Comparison of ENCODE assay signal across 11 cellular contexts in the genomic region with DNA sequence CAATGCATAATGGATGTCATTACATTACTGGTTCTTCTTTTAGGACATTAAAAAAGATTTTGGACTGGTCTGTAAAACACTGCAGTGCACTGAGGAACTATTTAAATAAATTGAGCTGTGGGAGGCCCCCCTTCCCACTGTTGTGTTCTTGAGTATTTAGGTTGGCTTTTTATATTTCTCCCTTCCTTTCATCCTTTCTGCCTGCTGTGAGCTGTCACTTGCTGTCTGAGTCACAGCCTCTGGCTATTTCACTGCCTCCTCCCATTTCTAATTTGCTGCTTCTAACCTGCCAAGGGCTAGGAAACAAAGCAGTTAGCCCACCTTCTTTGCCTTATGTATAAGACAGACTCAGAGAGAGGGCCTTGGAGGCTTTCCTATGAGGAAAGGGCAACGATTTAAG.
DNase-seq lines count a peak whose midpoint lies in the region; ATAC-seq and TF ChIP-seq lines count a peak whose summit lies in the region.
"Had no signal": no experiment of that assay in that cellular context is flagged by ENCODE, and none has a peak within 500 bp of the region (broad histone marks: within the 10 kb centered on the region; RNA-seq: fewer than 3 reads in every experiment).

No MANE protein-coding gene starts in this region.

- ATAC-seq in SK-N-SH treated with all-trans-retinoic acid at 6 μM for 48 hours: peak; percentile 82
- ATAC-seq in GM18519 (IDR thresholded peaks at IDR 0.05; ENCODE audit: low FRiP score, unreplicated experiment): no peak

- POLR2A ChIA-PET in HEK293T (lab: Yijun Ruan, JAX): no interaction called here

- DNase-seq in AG08396 (ENCODE audit: low spot score) (peak; percentile 59), HEK293T (ENCODE audit: extremely low spot score) (peak; percentile 24), iPS-NIHi7 (ENCODE audit: extremely low spot score) (peak; percentile 74), cerebellum (ENCODE audit: low spot score) (no peak), T-helper 1 cell (no peak)
- no peak for DNase-seq in activated CD4-positive, alpha-beta T cell treated with anti-CD3 and anti-CD28 coated beads, Interleukin-2, amount 50 U/mL, for 4 hours
- DNase-seq: activated naive CD8-positive, alpha-beta T cell treated with anti-CD3 and anti-CD28 coated beads, Interleukin-2, amount 10 ng/mL, durations not matched to agents 7 days and 5 days; CD8-positive, alpha-beta memory T cell; NCI-H510A treated with DMSO at 0.1 percent for 48 hours had no signal

- CTCF ChIA-PET in HEK293T (lab: Yijun Ruan, JAX): no interaction called here

TF ChIP-seq in HEK293T, 16 proteins besides CTCF, POLR2A, EP300 and RAD21:
- TF ChIP-seq ARNT (IDR thresholded peaks at IDR 0.05) (no peak), TARDBP (IDR thresholded peaks at IDR 0.05) (no peak), NFRKB (IDR thresholded peaks at IDR 0.05) (no peak), CTBP1 (IDR thresholded peaks at IDR 0.05; ENCODE audit: borderline replicate concordance) (no peak), SUZ12 (IDR thresholded peaks at IDR 0.05) (no peak), FOXK2 (IDR thresholded peaks at IDR 0.05) (no peak)
- TF ChIP-seq, protein P1, sequence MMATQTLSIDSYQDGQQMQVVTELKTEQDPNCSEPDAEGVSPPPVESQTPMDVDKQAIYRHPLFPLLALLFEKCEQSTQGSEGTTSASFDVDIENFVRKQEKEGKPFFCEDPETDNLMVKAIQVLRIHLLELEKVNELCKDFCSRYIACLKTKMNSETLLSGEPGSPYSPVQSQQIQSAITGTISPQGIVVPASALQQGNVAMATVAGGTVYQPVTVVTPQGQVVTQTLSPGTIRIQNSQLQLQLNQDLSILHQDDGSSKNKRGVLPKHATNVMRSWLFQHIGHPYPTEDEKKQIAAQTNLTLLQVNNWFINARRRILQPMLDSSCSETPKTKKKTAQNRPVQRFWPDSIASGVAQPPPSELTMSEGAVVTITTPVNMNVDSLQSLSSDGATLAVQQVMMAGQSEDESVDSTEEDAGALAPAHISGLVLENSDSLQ (IDR thresholded peaks at IDR 0.05): peak; percentile 58

TF ChIP-seq in SK-N-SH treated with all-trans-retinoic acid at 6 μM for 48 hours, 23 proteins besides CTCF, POLR2A, EP300 and RAD21:
- TF ChIP-seq ZFP3 (CRISPR knock-in tag; IDR thresholded peaks at IDR 0.05): no peak
- TF ChIP-seq, protein P2, sequence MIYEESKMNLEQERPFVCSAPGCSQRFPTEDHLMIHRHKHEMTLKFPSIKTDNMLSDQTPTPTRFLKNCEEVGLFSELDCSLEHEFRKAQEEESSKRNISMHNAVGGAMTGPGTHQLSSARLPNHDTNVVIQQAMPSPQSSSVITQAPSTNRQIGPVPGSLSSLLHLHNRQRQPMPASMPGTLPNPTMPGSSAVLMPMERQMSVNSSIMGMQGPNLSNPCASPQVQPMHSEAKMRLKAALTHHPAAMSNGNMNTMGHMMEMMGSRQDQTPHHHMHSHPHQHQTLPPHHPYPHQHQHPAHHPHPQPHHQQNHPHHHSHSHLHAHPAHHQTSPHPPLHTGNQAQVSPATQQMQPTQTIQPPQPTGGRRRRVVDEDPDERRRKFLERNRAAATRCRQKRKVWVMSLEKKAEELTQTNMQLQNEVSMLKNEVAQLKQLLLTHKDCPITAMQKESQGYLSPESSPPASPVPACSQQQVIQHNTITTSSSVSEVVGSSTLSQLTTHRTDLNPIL (CRISPR knock-in tag; IDR thresholded peaks at IDR 0.05; ENCODE audit: low read depth): no peak
- no peak for TF ChIP-seq ARNTL (CRISPR knock-in tag; IDR thresholded peaks at IDR 0.05; ENCODE audit: borderline replicate concordance, low read depth)
- no peak for TF ChIP-seq GLIS3 (CRISPR knock-in tag; IDR thresholded peaks at IDR 0.05)
- TF ChIP-seq BACH2 (CRISPR knock-in tag; IDR thresholded peaks at IDR 0.05; ENCODE audit: borderline replicate concordance): no peak
- TF ChIP-seq ZC3H10 (CRISPR knock-in tag; IDR thresholded peaks at IDR 0.05): no peak
- no peak for TF ChIP-seq TCF4 (CRISPR knock-in tag; IDR thresholded peaks at IDR 0.05; ENCODE audit: borderline replicate concordance)
- TF ChIP-seq ESRRG (CRISPR knock-in tag; IDR thresholded peaks at IDR 0.05): no peak
- no peak for TF ChIP-seq ISL1 (CRISPR knock-in tag; IDR thresholded peaks at IDR 0.05)
- no peak for TF ChIP-seq SNAI2 (CRISPR knock-in tag; IDR thresholded peaks at IDR 0.05)
- TF ChIP-seq CSDC2 (CRISPR knock-in tag; IDR thresholded peaks at IDR 0.05): no peak
- no peak for TF ChIP-seq TOX (CRISPR knock-in tag; IDR thresholded peaks at IDR 0.05; ENCODE audit: borderline replicate concordance)
- TF ChIP-seq, protein P3, sequence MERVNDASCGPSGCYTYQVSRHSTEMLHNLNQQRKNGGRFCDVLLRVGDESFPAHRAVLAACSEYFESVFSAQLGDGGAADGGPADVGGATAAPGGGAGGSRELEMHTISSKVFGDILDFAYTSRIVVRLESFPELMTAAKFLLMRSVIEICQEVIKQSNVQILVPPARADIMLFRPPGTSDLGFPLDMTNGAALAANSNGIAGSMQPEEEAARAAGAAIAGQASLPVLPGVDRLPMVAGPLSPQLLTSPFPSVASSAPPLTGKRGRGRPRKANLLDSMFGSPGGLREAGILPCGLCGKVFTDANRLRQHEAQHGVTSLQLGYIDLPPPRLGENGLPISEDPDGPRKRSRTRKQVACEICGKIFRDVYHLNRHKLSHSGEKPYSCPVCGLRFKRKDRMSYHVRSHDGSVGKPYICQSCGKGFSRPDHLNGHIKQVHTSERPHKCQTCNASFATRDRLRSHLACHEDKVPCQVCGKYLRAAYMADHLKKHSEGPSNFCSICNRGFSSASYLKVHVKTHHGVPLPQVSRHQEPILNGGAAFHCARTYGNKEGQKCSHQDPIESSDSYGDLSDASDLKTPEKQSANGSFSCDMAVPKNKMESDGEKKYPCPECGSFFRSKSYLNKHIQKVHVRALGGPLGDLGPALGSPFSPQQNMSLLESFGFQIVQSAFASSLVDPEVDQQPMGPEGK (CRISPR knock-in tag; IDR thresholded peaks at IDR 0.05; ENCODE audit: borderline replicate concordance): no peak
- no peak for TF ChIP-seq ZNF8 (CRISPR knock-in tag; IDR thresholded peaks at IDR 0.05)
- TF ChIP-seq RARB (CRISPR knock-in tag; IDR thresholded peaks at IDR 0.05): no peak
- no peak for TF ChIP-seq CSRNP3 (CRISPR knock-in tag; IDR thresholded peaks at IDR 0.05)
- TF ChIP-seq PPARA (CRISPR knock-in tag; IDR thresholded peaks at IDR 0.05; ENCODE audit: borderline replicate concordance): no peak
- TF ChIP-seq ZNF70 (CRISPR knock-in tag; IDR thresholded peaks at IDR 0.05): no peak
TF ChIP-seq in SK-N-SH treated with all-trans-retinoic acid at 6 μM for 48 hours: peak in this region for 0.

Comparison
In these comparisons a context has a peak if more than half of its experiments do, and no peak if none do; other contexts are left out.
1. DNase-seq: peak in AG08396 (single experiment), HEK293T (single experiment) and iPS-NIHi7 (single experiment); none in cerebellum (single experiment), T-helper 1 cell (0 of 5) and activated CD4-positive, alpha-beta T cell treated with anti-CD3 and anti-CD28 coated beads, Interleukin-2, amount 50 U/mL, for 4 hours (0 of 2).